ENCODE assay signal across 8 cellular contexts in the genomic region with DNA sequence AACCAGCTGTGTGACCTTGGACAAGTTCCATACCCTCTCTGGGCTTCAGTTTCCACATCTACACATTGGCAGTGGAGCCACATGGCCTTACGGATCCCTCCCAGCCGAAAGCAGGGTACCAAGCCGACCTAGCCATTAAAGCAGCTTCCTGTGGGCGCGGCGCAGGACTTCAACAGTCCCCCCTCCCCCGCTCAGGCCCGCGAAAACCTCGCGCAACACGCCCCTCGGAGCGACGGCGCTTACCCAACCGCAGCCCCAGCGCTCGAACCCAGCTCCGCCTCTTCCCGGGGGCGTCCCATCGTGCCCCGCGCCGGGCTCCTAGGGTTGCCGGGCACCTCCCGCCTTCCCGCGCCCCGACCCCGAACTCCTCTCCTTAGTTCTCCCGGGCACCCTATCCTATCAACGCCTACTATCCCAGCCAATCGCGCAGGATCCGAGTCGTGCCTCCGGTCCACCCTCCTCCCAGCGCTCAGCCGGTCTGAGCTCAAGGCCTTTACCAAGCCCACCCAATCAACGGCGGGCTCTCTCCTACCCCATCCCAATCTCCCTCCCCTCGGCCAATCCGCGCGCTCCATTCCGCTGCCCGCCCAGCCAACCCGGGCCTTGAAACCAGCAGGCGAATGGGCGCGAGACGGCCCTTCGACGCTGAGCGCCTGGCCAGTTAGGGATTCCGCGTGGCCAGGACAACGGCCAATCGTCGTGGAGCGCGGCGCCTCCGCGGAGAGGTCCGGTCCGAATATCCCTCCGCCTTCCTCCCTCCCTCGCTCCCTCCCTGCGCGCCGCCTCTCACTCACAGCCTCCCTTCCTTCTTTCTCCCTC. TPM values are rescaled to one million over a fixed set of nuclear protein-coding genes. Genes with fewer than 3 reads are reported as not detected.
DNase-seq lines count a peak whose midpoint lies in the region; ATAC-seq and TF ChIP-seq lines count a peak whose summit lies in the region.

A gene (plus strand): TSS at position 767 of the 819 bp plus-strand sequence. CDS start 326 bp downstream, outside the sequence.

- ATAC-seq in HG02588 (IDR thresholded peaks at IDR 0.05; ENCODE audit: unreplicated experiment): peak; percentile 81
- peak; percentile 93 for ATAC-seq in SK-N-SH treated with all-trans-retinoic acid at 6 μM for 48 hours

- no peaks in the 10 kb centered on the region for H3K27me3 ChIP-seq in GM06990 (replicated peaks; ENCODE audit: control insufficient read depth, insufficient read depth, low read length)
- H3K27me3 ChIP-seq in suprapubic skin: no peaks in the 10 kb centered on the region

- peak within 1 kb of the TSS; percentile 99 for H3K27ac Mint-ChIP-seq in activated naive CD4-positive, alpha-beta T cell treated with anti-CD3 and anti-CD28 coated beads, Interleukin-2, amount 50 U/mL, for 24 hours

- H3K4me3 ChIP-seq in GM06990 (replicated peaks; ENCODE audit: low read depth, low read length) (peak within 1 kb of the TSS; percentile 92), suprapubic skin (peak within 1 kb of the TSS; percentile 89)

- no peak for TF ChIP-seq EP300 in suprapubic skin (IDR thresholded peaks at IDR 0.05)

- H3K27me3 Mint-ChIP-seq in activated naive CD4-positive, alpha-beta T cell treated with anti-CD3 and anti-CD28 coated beads, Interleukin-2, amount 50 U/mL, for 24 hours: no peaks in the 10 kb centered on the region

- peaks cover 28% of the 10 kb centered on the region for H3K36me3 Mint-ChIP-seq in activated naive CD4-positive, alpha-beta T cell treated with anti-CD3 and anti-CD28 coated beads, Interleukin-2, amount 50 U/mL, for 24 hours

- H3K4me1 Mint-ChIP-seq in activated naive CD4-positive, alpha-beta T cell treated with anti-CD3 and anti-CD28 coated beads, Interleukin-2, amount 50 U/mL, for 24 hours: peaks cover 51% of the 10 kb centered on the region

- peak in 1 of 2 donors; percentile 41 for TF ChIP-seq POLR2A in suprapubic skin (IDR thresholded peaks at IDR 0.05)

- H3K9me3 Mint-ChIP-seq in activated naive CD4-positive, alpha-beta T cell treated with anti-CD3 and anti-CD28 coated beads, Interleukin-2, amount 50 U/mL, for 24 hours: no peaks in the 10 kb centered on the region

- peak within 1 kb of the TSS; percentile 99 for H3K4me3 Mint-ChIP-seq in activated naive CD4-positive, alpha-beta T cell treated with anti-CD3 and anti-CD28 coated beads, Interleukin-2, amount 50 U/mL, for 24 hours

- H3K9me3 ChIP-seq in suprapubic skin: no peaks in the 10 kb centered on the region

- TF ChIP-seq CTCF in GM06990 (IDR thresholded peaks at IDR 0.05; ENCODE audit: insufficient read depth, low read length, poor library complexity, severe bottlenecking): no peak
- TF ChIP-seq CTCF in suprapubic skin (IDR thresholded peaks at IDR 0.05): no peak

- WGBS in suprapubic skin: under 1% methylated on average over 60 of the region's 74 CpGs

- H3K4me1 ChIP-seq in suprapubic skin: peaks cover 29% of the 10 kb centered on the region

- peak within 1 kb of the TSS; percentile 91 for H3K27ac ChIP-seq in suprapubic skin

- peak; percentile 100 for DNase-seq in GM06990 (ENCODE audit: extremely low read depth, insufficient read length)
- peak; percentile 99 for DNase-seq in NCI-H1092 (lab: John Stamatoyannopoulos, UW)
- DNase-seq in germinal center (ENCODE audit: low spot score): peak; percentile 96
- DNase-seq in nucleus accumbens (lab: John Stamatoyannopoulos, UW): peak; percentile 90 to 100 (median 99)
- DNase-seq in suprapubic skin (ENCODE audit: low spot score in 2 of 2): peak; percentile 100

- H3K36me3 ChIP-seq in GM06990 (ENCODE audit: control insufficient read depth, insufficient read depth, low read length) (peaks cover 5% of the 10 kb centered on the region), suprapubic skin (peaks cover 23% of the 10 kb centered on the region)

TF ChIP-seq in SK-N-SH treated with all-trans-retinoic acid at 6 μM for 48 hours, 23 proteins besides CTCF, POLR2A, EP300 and RAD21 (continues in another document):
- TF ChIP-seq RARB (CRISPR knock-in tag; IDR thresholded peaks at IDR 0.05) (peak; percentile 15; the same call in 1 of the 2 replicates), GLIS3 (CRISPR knock-in tag; IDR thresholded peaks at IDR 0.05) (no peak), ZNF70 (CRISPR knock-in tag; IDR thresholded peaks at IDR 0.05) (peak; percentile 69; the same call in 1 of the 2 replicates), CSDC2 (CRISPR knock-in tag; IDR thresholded peaks at IDR 0.05) (peak; percentile 99), ISL1 (CRISPR knock-in tag; IDR thresholded peaks at IDR 0.05) (peak; percentile 19; the same call in 1 of the 2 replicates), PPARA (CRISPR knock-in tag; IDR thresholded peaks at IDR 0.05; ENCODE audit: borderline replicate concordance) (peak; percentile 94), ZNF8 (CRISPR knock-in tag; IDR thresholded peaks at IDR 0.05) (peak; percentile 26; the same call in 1 of the 2 replicates), TOX (CRISPR knock-in tag; IDR thresholded peaks at IDR 0.05; ENCODE audit: borderline replicate concordance) (no peak), BACH2 (CRISPR knock-in tag; IDR thresholded peaks at IDR 0.05; ENCODE audit: borderline replicate concordance) (peak; percentile 94), ZFP30 (CRISPR knock-in tag; IDR thresholded peaks at IDR 0.05) (peak; percentile 74; the same call in 1 of the 2 replicates), ESRRG (CRISPR knock-in tag; IDR thresholded peaks at IDR 0.05) (peak; percentile 77), SNAI2 (CRISPR knock-in tag; IDR thresholded peaks at IDR 0.05) (peak; percentile 93; the same call in 1 of the 2 replicates), ZC3H10 (CRISPR knock-in tag; IDR thresholded peaks at IDR 0.05) (0 out of 2 replicates have a peak, but pooled peaks have one; percentile 46), ARNTL (CRISPR knock-in tag; IDR thresholded peaks at IDR 0.05; ENCODE audit: borderline replicate concordance, low read depth) (no peak; the same call in 1 of the 2 replicates), ZFP3 (CRISPR knock-in tag; IDR thresholded peaks at IDR 0.05) (peak; percentile 80; the same call in 1 of the 2 replicates), OSR1 (CRISPR knock-in tag; IDR thresholded peaks at IDR 0.05) (no peak), TCF4 (CRISPR knock-in tag; IDR thresholded peaks at IDR 0.05; ENCODE audit: borderline replicate concordance) (no peak)
- TF ChIP-seq, protein P1, sequence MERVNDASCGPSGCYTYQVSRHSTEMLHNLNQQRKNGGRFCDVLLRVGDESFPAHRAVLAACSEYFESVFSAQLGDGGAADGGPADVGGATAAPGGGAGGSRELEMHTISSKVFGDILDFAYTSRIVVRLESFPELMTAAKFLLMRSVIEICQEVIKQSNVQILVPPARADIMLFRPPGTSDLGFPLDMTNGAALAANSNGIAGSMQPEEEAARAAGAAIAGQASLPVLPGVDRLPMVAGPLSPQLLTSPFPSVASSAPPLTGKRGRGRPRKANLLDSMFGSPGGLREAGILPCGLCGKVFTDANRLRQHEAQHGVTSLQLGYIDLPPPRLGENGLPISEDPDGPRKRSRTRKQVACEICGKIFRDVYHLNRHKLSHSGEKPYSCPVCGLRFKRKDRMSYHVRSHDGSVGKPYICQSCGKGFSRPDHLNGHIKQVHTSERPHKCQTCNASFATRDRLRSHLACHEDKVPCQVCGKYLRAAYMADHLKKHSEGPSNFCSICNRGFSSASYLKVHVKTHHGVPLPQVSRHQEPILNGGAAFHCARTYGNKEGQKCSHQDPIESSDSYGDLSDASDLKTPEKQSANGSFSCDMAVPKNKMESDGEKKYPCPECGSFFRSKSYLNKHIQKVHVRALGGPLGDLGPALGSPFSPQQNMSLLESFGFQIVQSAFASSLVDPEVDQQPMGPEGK (CRISPR knock-in tag; IDR thresholded peaks at IDR 0.05; ENCODE audit: borderline replicate concordance): peak; percentile 77; the same call in 1 of the 2 replicates
- TF ChIP-seq, protein P2, sequence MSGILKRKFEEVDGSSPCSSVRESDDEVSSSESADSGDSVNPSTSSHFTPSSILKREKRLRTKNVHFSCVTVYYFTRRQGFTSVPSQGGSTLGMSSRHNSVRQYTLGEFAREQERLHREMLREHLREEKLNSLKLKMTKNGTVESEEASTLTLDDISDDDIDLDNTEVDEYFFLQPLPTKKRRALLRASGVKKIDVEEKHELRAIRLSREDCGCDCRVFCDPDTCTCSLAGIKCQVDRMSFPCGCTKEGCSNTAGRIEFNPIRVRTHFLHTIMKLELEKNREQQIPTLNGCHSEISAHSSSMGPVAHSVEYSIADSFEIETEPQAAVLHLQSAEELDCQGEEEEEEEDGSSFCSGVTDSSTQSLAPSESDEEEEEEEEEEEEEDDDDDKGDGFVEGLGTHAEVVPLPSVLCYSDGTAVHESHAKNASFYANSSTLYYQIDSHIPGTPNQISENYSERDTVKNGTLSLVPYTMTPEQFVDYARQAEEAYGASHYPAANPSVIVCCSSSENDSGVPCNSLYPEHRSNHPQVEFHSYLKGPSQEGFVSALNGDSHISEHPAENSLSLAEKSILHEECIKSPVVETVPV (CRISPR knock-in tag; IDR thresholded peaks at IDR 0.05): peak; percentile 82; the same call in 1 of the 2 replicates
- TF ChIP-seq, protein P3, sequence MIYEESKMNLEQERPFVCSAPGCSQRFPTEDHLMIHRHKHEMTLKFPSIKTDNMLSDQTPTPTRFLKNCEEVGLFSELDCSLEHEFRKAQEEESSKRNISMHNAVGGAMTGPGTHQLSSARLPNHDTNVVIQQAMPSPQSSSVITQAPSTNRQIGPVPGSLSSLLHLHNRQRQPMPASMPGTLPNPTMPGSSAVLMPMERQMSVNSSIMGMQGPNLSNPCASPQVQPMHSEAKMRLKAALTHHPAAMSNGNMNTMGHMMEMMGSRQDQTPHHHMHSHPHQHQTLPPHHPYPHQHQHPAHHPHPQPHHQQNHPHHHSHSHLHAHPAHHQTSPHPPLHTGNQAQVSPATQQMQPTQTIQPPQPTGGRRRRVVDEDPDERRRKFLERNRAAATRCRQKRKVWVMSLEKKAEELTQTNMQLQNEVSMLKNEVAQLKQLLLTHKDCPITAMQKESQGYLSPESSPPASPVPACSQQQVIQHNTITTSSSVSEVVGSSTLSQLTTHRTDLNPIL (CRISPR knock-in tag; IDR thresholded peaks at IDR 0.05; ENCODE audit: low read depth): no peak

RNA-seq across cellular contexts. Expression of the gene that starts here (rescaled TPM):
- total RNA-seq in suprapubic skin: 100 to 1,000 TPM; 100 to 162 (median 139) TPM

Comparison
In these comparisons a context has a peak if more than half of its experiments do, and no peak if none do; other contexts are left out.
1. Peak in every context shown above with its lines: DNase-seq, ATAC-seq, H3K4me3 ChIP-seq and H3K27ac ChIP-seq.